In genomic region chr16:89562939-89563338, GRCh38 we compare ENCODE assay signal across 9 cellular contexts. TPM values are rescaled to one million over a fixed set of nuclear protein-coding genes. Genes with fewer than 3 reads are reported as not detected.
DNase-seq lines count a peak whose midpoint lies in the region; ATAC-seq and TF ChIP-seq lines count a peak whose summit lies in the region.
"Had no signal": no experiment of that assay in that cellular context is flagged by ENCODE, and none has a peak within 500 bp of the region (broad histone marks: within the 10 kb centered on the region; RNA-seq: fewer than 3 reads in every experiment).

No MANE protein-coding gene starts in this region.

- no peak overlapping the region for H2BK12ac ChIP-seq in mesenchymal stem cell (ENCODE audit: low read length in 2 of 2)

- intact Hi-C loops in sciatic nerve (cut with DNase I), result no loop called here
- intact Hi-C loops in posterior cingulate gyrus (cut with DNase I), result loop anchor here (10.0 kb wide), 1 partner anchor 82 kb away; no protein-coding TSS in a partner anchor

- no peak overlapping the region for H4K91ac ChIP-seq in mesenchymal stem cell (ENCODE audit: low read length)

- peak overlapping the region; percentile 91 for H3K4me3 Mint-ChIP-seq in activated T-helper 17 cell treated with anti-CD3 and anti-CD28 coated beads, Interleukin-2, amount 50 U/mL, for 72 hours

- H3K9ac ChIP-seq in BLaER1 treated with 17β-estradiol and CSF1 and Interleukin-3, amounts not matched to agents 10 nM and 100 nM, result peak overlapping the region; percentile 92 to 99 (median 96); a peak in 21 of 22 replicates
- H3K9ac ChIP-seq in mesenchymal stem cell (ENCODE audit: low read length), result peak overlapping the region; percentile 99

- no peak overlapping the region for H4K8ac ChIP-seq in mesenchymal stem cell (ENCODE audit: low read length)

- no peak overlapping the region for H2AFZ ChIP-seq in mesenchymal stem cell (ENCODE audit: low read depth, low read length)

- H3K4me3 ChIP-seq in BLaER1 treated with 17β-estradiol and CSF1 and Interleukin-3, amounts not matched to agents 10 nM and 100 nM, result peak overlapping the region in 9 of 10 experiments; percentile 80 to 99 (median 96); a peak in 18 of 20 replicates
- H3K4me3 ChIP-seq in HL-60 (replicated peaks; ENCODE audit: insufficient read depth, low read length) (peak overlapping the region; percentile 65), mesenchymal stem cell (ENCODE audit: insufficient read depth in 1 of 2, low read depth in 1 of 2, low read length in 2 of 2) (no peak overlapping the region)

- H2BK5ac ChIP-seq in mesenchymal stem cell (ENCODE audit: low read depth, low read length, poor library complexity, severe bottlenecking), result no peak overlapping the region

- DNase-seq in HL-60 (ENCODE audit: low read depth in 1 of 2, low spot score in 1 of 2) (peak in 1 of 2 experiments; percentile 13), mesenchymal stem cell (no peak), sciatic nerve (ENCODE audit: low spot score) (no peak), pons (ENCODE audit: low spot score) (no peak), posterior cingulate gyrus (no peak)
- DNase-seq: NCI-H2227 treated with DMSO at 0.1 percent for 48 hours had no signal

- H3K27me3 Mint-ChIP-seq in activated T-helper 17 cell treated with anti-CD3 and anti-CD28 coated beads, Interleukin-2, amount 50 U/mL, for 72 hours, result no peaks in the 10 kb centered on the region

- peaks cover 38 to 54% (median 42%) of the 10 kb centered on the region in 11 experiments for H3K36me3 ChIP-seq in BLaER1 treated with 17β-estradiol and CSF1 and Interleukin-3, amounts not matched to agents 10 nM and 100 nM
- peaks cover 43 to 51% of the 10 kb centered on the region in 2 experiments for H3K36me3 ChIP-seq in mesenchymal stem cell (ENCODE audit: control insufficient read depth in 1 of 2, insufficient read depth in 2 of 2, low read depth in 1 of 2, low read length in 2 of 2)

- TF ChIP-seq CTCF in HL-60 (IDR thresholded peaks at IDR 0.05; ENCODE audit: insufficient read depth, low read length), result no peak

- peaks cover 0 to 8% (median 0%) of the 10 kb centered on the region in 11 experiments; a peak in 2 of 22 replicates for H3K9me3 ChIP-seq in BLaER1 treated with 17β-estradiol and CSF1 and Interleukin-3, amounts not matched to agents 10 nM and 100 nM (replicated peaks in 1 of 11)
- no peaks in the 10 kb centered on the region for H3K9me3 ChIP-seq in mesenchymal stem cell (ENCODE audit: control insufficient read depth, low read length)

- H3K14ac ChIP-seq in mesenchymal stem cell (ENCODE audit: low read length in 2 of 2), result no peak overlapping the region

- no peak overlapping the region for H2BK120ac ChIP-seq in mesenchymal stem cell (ENCODE audit: low read depth, low read length)

- H3K4me1 Mint-ChIP-seq in activated T-helper 17 cell treated with anti-CD3 and anti-CD28 coated beads, Interleukin-2, amount 50 U/mL, for 72 hours, result peaks cover 12% of the 10 kb centered on the region

- H3K23ac ChIP-seq in mesenchymal stem cell (ENCODE audit: low read length in 2 of 2), result no peak overlapping the region

- 86% methylated on average over 12 of the region's 12 CpGs for WGBS in mesenchymal stem cell

- peak overlapping the region; percentile 94 for H3K27ac Mint-ChIP-seq in activated T-helper 17 cell treated with anti-CD3 and anti-CD28 coated beads, Interleukin-2, amount 50 U/mL, for 72 hours

- H3K9me3 Mint-ChIP-seq in activated T-helper 17 cell treated with anti-CD3 and anti-CD28 coated beads, Interleukin-2, amount 50 U/mL, for 72 hours, result no peaks in the 10 kb centered on the region

- peak overlapping the region; percentile 92 to 99 (median 97) for H3K4me2 ChIP-seq in BLaER1 treated with 17β-estradiol and CSF1 and Interleukin-3, amounts not matched to agents 10 nM and 100 nM
- H3K4me2 ChIP-seq in mesenchymal stem cell (ENCODE audit: low read length, poor library complexity, severe bottlenecking), result no peak overlapping the region

- H3K27me3 ChIP-seq in BLaER1 treated with 17β-estradiol and CSF1 and Interleukin-3, amounts not matched to agents 10 nM and 100 nM, result no peaks in the 10 kb centered on the region
- no peaks in the 10 kb centered on the region for H3K27me3 ChIP-seq in HL-60 (ENCODE audit: insufficient read depth, poor library complexity, severe bottlenecking)
- H3K27me3 ChIP-seq in mesenchymal stem cell (ENCODE audit: control insufficient read depth in 1 of 2, insufficient read depth in 1 of 2, low read length in 2 of 2), result peaks cover 0 to 5% of the 10 kb centered on the region in 2 experiments

- no peak overlapping the region for H2AK5ac ChIP-seq in mesenchymal stem cell (ENCODE audit: low read length, severe bottlenecking)

- H3K27ac ChIP-seq in BLaER1 treated with 17β-estradiol and CSF1 and Interleukin-3, amounts not matched to agents 10 nM and 100 nM, result peak overlapping the region in 4 of 11 experiments; percentile 29 to 96 (median 95); a peak in 6 of 22 replicates
- H3K27ac ChIP-seq in HL-60 (replicated peaks), result peak overlapping the region; percentile 93
- H3K27ac ChIP-seq in mesenchymal stem cell (ENCODE audit: low read length, poor library complexity, severe bottlenecking), result no peak overlapping the region

- no peak overlapping the region for H2BK15ac ChIP-seq in mesenchymal stem cell (ENCODE audit: low read depth, poor library complexity, severe bottlenecking)

- H4K20me1 ChIP-seq in BLaER1 treated with 17β-estradiol and CSF1 and Interleukin-3, amounts not matched to agents 10 nM and 100 nM, result peaks cover 62 to 74% (median 72%) of the 10 kb centered on the region in 11 experiments

- no peak for ATAC-seq in activated T-helper 17 cell treated with anti-CD3 and anti-CD28 coated beads, Interleukin-2, amount 50 U/mL, for 72 hours (replicated peaks)
- no peak for ATAC-seq in sciatic nerve
- ATAC-seq in GM19324 (IDR thresholded peaks at IDR 0.05; ENCODE audit: low FRiP score, unreplicated experiment), result no peak

- no peak overlapping the region for H3K18ac ChIP-seq in mesenchymal stem cell (ENCODE audit: low read depth in 1 of 2, low read length in 2 of 2)

- peaks cover 65 to 68% (median 66%) of the 10 kb centered on the region in 10 experiments for H3K4me1 ChIP-seq in BLaER1 treated with 17β-estradiol and CSF1 and Interleukin-3, amounts not matched to agents 10 nM and 100 nM
- H3K4me1 ChIP-seq in mesenchymal stem cell (ENCODE audit: control insufficient read depth, insufficient read depth, low read depth, low read length), result peaks cover 38% of the 10 kb centered on the region

- peaks cover 3% of the 10 kb centered on the region for H3K79me1 ChIP-seq in mesenchymal stem cell (replicated peaks; ENCODE audit: low read length, poor library complexity, severe bottlenecking)

- H3K4ac ChIP-seq in mesenchymal stem cell (ENCODE audit: low read depth in 1 of 2, low read length in 2 of 2), result no peak overlapping the region

- H3K36me3 Mint-ChIP-seq in activated T-helper 17 cell treated with anti-CD3 and anti-CD28 coated beads, Interleukin-2, amount 50 U/mL, for 72 hours (ENCODE audit: low read depth), result peaks cover 80% of the 10 kb centered on the region

RNA-seq across cellular contexts. Expression of gene RPL13, which starts 2.5 kb away (rescaled TPM):
- 1,000 to 10,000 TPM; 2,683 to 3,154 TPM for total RNA-seq in activated T-helper 17 cell treated with anti-CD3 and anti-CD28 coated beads, Interleukin-2, amount 50 U/mL, for 72 hours
- polyA plus RNA-seq in mesenchymal stem cell (2013, experiment 1 of 2), result 2,898 TPM
- polyA plus RNA-seq in mesenchymal stem cell (2013, experiment 2 of 2), result 2,946 TPM
- 1,500 TPM for total RNA-seq in sciatic nerve

RNA-seq across cellular contexts. Expression of gene CPNE7, which starts 12.6 kb away (rescaled TPM):
- 10 to 100 TPM; 11.1 to 44.7 TPM for total RNA-seq in activated T-helper 17 cell treated with anti-CD3 and anti-CD28 coated beads, Interleukin-2, amount 50 U/mL, for 72 hours
- polyA plus RNA-seq in mesenchymal stem cell (2013, experiment 1 of 2), result 5.6 TPM
- polyA plus RNA-seq in mesenchymal stem cell (2013, experiment 2 of 2), result 4.8 TPM
- not detected for total RNA-seq in sciatic nerve

RNA-seq across cellular contexts. Expression of gene DPEP1, which starts 50.5 kb away (rescaled TPM):
- total RNA-seq in activated T-helper 17 cell treated with anti-CD3 and anti-CD28 coated beads, Interleukin-2, amount 50 U/mL, for 72 hours, result not detected
- polyA plus RNA-seq in mesenchymal stem cell (2013, experiment 1 of 2), result not detected
- polyA plus RNA-seq in mesenchymal stem cell (2013, experiment 2 of 2), result not detected
- total RNA-seq in sciatic nerve, result not detected

RNA-seq across cellular contexts. Expression of gene SPG7, which starts 54.7 kb away (rescaled TPM):
- total RNA-seq in activated T-helper 17 cell treated with anti-CD3 and anti-CD28 coated beads, Interleukin-2, amount 50 U/mL, for 72 hours, result 100 to 1,000 TPM; 115 to 135 TPM
- polyA plus RNA-seq in mesenchymal stem cell (2013, experiment 1 of 2), result 40.7 TPM
- 37.8 TPM for polyA plus RNA-seq in mesenchymal stem cell (2013, experiment 2 of 2)
- 104 TPM for total RNA-seq in sciatic nerve

Comparison
In these comparisons a context has a peak if more than half of its experiments do, and no peak if none do; other contexts are left out.
1. H3K4me3 ChIP-seq: peak in BLaER1 treated with 17β-estradiol and CSF1 and Interleukin-3, amounts not matched to agents 10 nM and 100 nM (9 of 10) and HL-60 (single experiment); none in mesenchymal stem cell (0 of 2).
2. RNA of gene CPNE7, which starts 12.6 kb away (total RNA-seq): 11.1 to 44.7 TPM in activated T-helper 17 cell treated with anti-CD3 and anti-CD28 coated beads, Interleukin-2, amount 50 U/mL, for 72 hours; not detected in sciatic nerve (single experiment); every median in the first group is over 10 times any median in the second.